ENCODE assay signal across 14 cellular contexts in genomic region chr1:109705411-109705810, GRCh38. TPM values are rescaled to one million over a fixed set of nuclear protein-coding genes. Genes with fewer than 3 reads are reported as not detected.
DNase-seq lines count a peak whose midpoint lies in the region; ATAC-seq and TF ChIP-seq lines count a peak whose summit lies in the region.
"Had no signal": no experiment of that assay in that cellular context is flagged by ENCODE, and none has a peak within 500 bp of the region (broad histone marks: within the 10 kb centered on the region; RNA-seq: fewer than 3 reads in every experiment).

No MANE protein-coding gene starts in this region.

- 51% methylated on average over 3 of the region's 4 CpGs; no CpG with 5 or more reads in 1 of the 2 experiments for WGBS in IMR-90 (ENCODE audit: extremely low coverage in 2 of 2, insufficient read length in 1 of 2), 2 experiments

- no peak overlapping the region for H3K4me2 ChIP-seq in IMR-90 (ENCODE audit: low read depth, low read length)

- ATAC-seq in IMR-90 (ENCODE audit: low read depth) (no peak), left lung (peak; percentile 30)

- H2AK9ac ChIP-seq in IMR-90 (replicated peaks; ENCODE audit: low read depth, low read length, poor library complexity), result no peak overlapping the region

- H4K5ac ChIP-seq in IMR-90 (ENCODE audit: low read depth, low read length), result no peak overlapping the region

- no peak for TF ChIP-seq CTCF in IMR-90 (conservative IDR thresholded peaks at IDR 0.05; ENCODE audit: low read depth, low read length)
- TF ChIP-seq CTCF in left lung (IDR thresholded peaks at IDR 0.05), result no peak

- in situ Hi-C loops in IMR-90 (cut with MboI; ENCODE audit: low sequenced_read_pairs), result no loop called here

- H3K36me3 Mint-ChIP-seq in CD8-positive, alpha-beta memory T cell, result peaks cover 0 to 15% (median 10%) of the 10 kb centered on the region in 3 donors

- dilution Hi-C loops in IMR-90 (cut with HindIII; ENCODE audit: low sequenced_read_pairs, unreplicated experiment), result no loop called here

- no peak for TF ChIP-seq RAD21 in IMR-90 (IDR thresholded peaks at IDR 0.05; ENCODE audit: low read length)

- H3K4ac ChIP-seq in IMR-90 (ENCODE audit: low read depth, low read length), result no peak overlapping the region

- H2BK15ac ChIP-seq in IMR-90 (ENCODE audit: low read depth, low read length), result no peak overlapping the region

- no peak overlapping the region for H3K27ac ChIP-seq in IMR-90 (ENCODE audit: insufficient read depth, low read length)
- no peak overlapping the region for H3K27ac ChIP-seq in left lung
- no peak overlapping the region for H3K27ac ChIP-seq in CD8-positive, alpha-beta memory T cell (ENCODE audit: low read depth, low read length)
- H3K27ac ChIP-seq: C4-2B had no signal

- H4K91ac ChIP-seq in IMR-90 (ENCODE audit: insufficient read depth, low read depth, low read length), result no peak overlapping the region

- no peak overlapping the region for H3K18ac ChIP-seq in IMR-90 (ENCODE audit: low read depth, low read length)

- POLR2A ChIA-PET in IMR-90 (lab: Charles Lee; ENCODE audit: unreplicated experiment), result no interaction called here
- POLR2A ChIA-PET in CD8-positive, alpha-beta memory T cell (lab: Charles Lee), result no interaction called here

- H3K27me3 ChIP-seq in IMR-90 (ENCODE audit: control insufficient read depth, insufficient read depth, low read length), result no peaks in the 10 kb centered on the region; the same call in 1 of the 2 replicates
- no peaks in the 10 kb centered on the region for H3K27me3 ChIP-seq in left lung
- no peaks in the 10 kb centered on the region for H3K27me3 ChIP-seq in CD8-positive, alpha-beta memory T cell (ENCODE audit: insufficient read depth, low read length, poor library complexity, severe bottlenecking)

- H3K79me1 ChIP-seq in IMR-90 (ENCODE audit: low read depth in 1 of 2, low read length in 2 of 2), result no peaks in the 10 kb centered on the region

- intact Hi-C loops in IMR-90 (cut with micrococcal nuclease), result no loop called here
- intact Hi-C loops in left lung (cut with DNase I), result no loop called here

- H3K56ac ChIP-seq in IMR-90 (ENCODE audit: extremely low read depth, insufficient read depth, low read length), result no peak overlapping the region

- H2BK5ac ChIP-seq in IMR-90 (ENCODE audit: low read depth, low read length, poor library complexity, severe bottlenecking), result no peak overlapping the region

- H3K9me3 Mint-ChIP-seq in CD8-positive, alpha-beta memory T cell, result peaks cover 13 to 34% (median 28%) of the 10 kb centered on the region in 5 donors

- CTCF ChIA-PET in IMR-90 (lab: Yijun Ruan, JAX), result no interaction called here
- CTCF ChIA-PET in CD8-positive, alpha-beta memory T cell (lab: Charles Lee), result no interaction called here

- no peak overlapping the region for H2BK120ac ChIP-seq in IMR-90 (ENCODE audit: low read depth, low read length)

- H3K9me3 ChIP-seq in IMR-90 (ENCODE audit: control insufficient read depth, insufficient read depth, low read length), result peaks cover 12% of the 10 kb centered on the region
- H3K9me3 ChIP-seq in left lung, result peaks cover 0 to 22% of the 10 kb centered on the region in 2 donors
- no peaks in the 10 kb centered on the region for H3K9me3 ChIP-seq in CD8-positive, alpha-beta memory T cell (ENCODE audit: low read length)

- H4K8ac ChIP-seq in IMR-90 (ENCODE audit: low read depth in 2 of 2, low read length in 2 of 2), result no peak overlapping the region

- no peak overlapping the region for H2AK5ac ChIP-seq in IMR-90 (ENCODE audit: low read depth, low read length)

- H3K27ac Mint-ChIP-seq in CD8-positive, alpha-beta memory T cell, result no peak overlapping the region

- TF ChIP-seq POLR2A in IMR-90 (IDR thresholded peaks at IDR 0.05; ENCODE audit: low read depth, low read length), result no peak

- H3K14ac ChIP-seq in IMR-90 (replicated peaks; ENCODE audit: low read depth, low read length), result no peak overlapping the region

- peaks cover 10 to 29% of the 10 kb centered on the region in 2 donors for H3K27me3 Mint-ChIP-seq in CD8-positive, alpha-beta memory T cell

- no peaks in the 10 kb centered on the region for H4K20me1 ChIP-seq in IMR-90 (ENCODE audit: insufficient read depth, low read length)

- no peaks in the 10 kb centered on the region for H3K36me3 ChIP-seq in IMR-90 (ENCODE audit: control insufficient read depth, insufficient read depth, low read length)
- H3K36me3 ChIP-seq in left lung, result no peaks in the 10 kb centered on the region
- no peaks in the 10 kb centered on the region for H3K36me3 ChIP-seq in CD8-positive, alpha-beta memory T cell (ENCODE audit: insufficient read depth, low read length)

- H2AFZ ChIP-seq in IMR-90 (replicated peaks; ENCODE audit: low read length, poor library complexity), result no peak overlapping the region

- no peaks in the 10 kb centered on the region for H3K9me1 ChIP-seq in IMR-90 (ENCODE audit: insufficient read depth, low read length)

- H3K4me3 ChIP-seq in IMR-90 (ENCODE audit: insufficient read depth, low read depth, low read length) (no peak overlapping the region), left lung (no peak overlapping the region)
- H3K4me3 ChIP-seq in CD8-positive, alpha-beta memory T cell (ENCODE audit: low read length), result no peak overlapping the region

- no peak overlapping the region for H3K9ac ChIP-seq in IMR-90 (ENCODE audit: low read depth, low read length)

- no TSS peak for BruUV-seq in IMR-90 (replicated peaks; lab: Mats Ljungman, UMichigan)

- no peaks in the 10 kb centered on the region for H3K4me1 ChIP-seq in IMR-90 (ENCODE audit: control insufficient read depth, insufficient read depth, low read length)
- no peaks in the 10 kb centered on the region for H3K4me1 ChIP-seq in left lung
- no peaks in the 10 kb centered on the region for H3K4me1 ChIP-seq in CD8-positive, alpha-beta memory T cell (ENCODE audit: insufficient read depth, low read length)

- H2BK20ac ChIP-seq in IMR-90 (ENCODE audit: low read depth, low read length), result no peak overlapping the region

- DNase-seq in Ammon's horn (ENCODE audit: low spot score), result peak; percentile 0
- DNase-seq in IMR-90, result peak; percentile 0
- no peak for DNase-seq in left lung
- no peak for DNase-seq in CD8-positive, alpha-beta memory T cell
- no peak for DNase-seq in HT-29 (ENCODE audit: low spot score)
- DNase-seq: EL, NCI-H1105 treated with DMSO at 0.1 percent for 48 hours, NCI-H1694 treated with DMSO at 0.1 percent for 48 hours, NCI-H2107, NCI-H2227 treated with DMSO at 0.1 percent for 48 hours, NCI-H524, SHP77 treated with DMSO at 0.1 percent for 48 hours had no signal

- no peak overlapping the region for H3K4me3 Mint-ChIP-seq in CD8-positive, alpha-beta memory T cell

- no peak overlapping the region for H3K23ac ChIP-seq in IMR-90 (ENCODE audit: low read depth, low read length)

- no peaks in the 10 kb centered on the region for H3K4me1 Mint-ChIP-seq in CD8-positive, alpha-beta memory T cell

TF ChIP-seq in IMR-90, 13 proteins besides CTCF, POLR2A, EP300 and RAD21 (continues in another document):
- no peak for TF ChIP-seq ELK1 (IDR thresholded peaks at IDR 0.05; ENCODE audit: borderline replicate concordance, low read depth, low read length)

RNA-seq across cellular contexts. Expression of gene GSTM5, which starts 6.6 kb away (rescaled TPM):
- total RNA-seq in IMR-90 (2012; rRNA removed) (0.28 and 0.36 TPM in 2 replicates), left lung (10 to 100 TPM in 1 of 2 donors, 1 to 10 TPM in 1; 8.4 to 11.6 TPM)
- polyA plus RNA-seq in IMR-90 (2012; rRNA removed), result 1.2 TPM in 2 replicates
- polyA plus RNA-seq in IMR-90 (2012; cell fraction: cytosol; rRNA removed), result 0.36 and 0.85 TPM in 2 replicates
- polyA plus RNA-seq in IMR-90 (2012; cell fraction: nucleus; rRNA removed; ENCODE audit: low replicate concordance), result 0.50 and 2.1 TPM in 2 replicates
- total RNA-seq in CD8-positive, alpha-beta memory T cell, result not detected
- polyA plus RNA-seq in CD8-positive, alpha-beta memory T cell, result not detected
- total RNA-seq in HT-29 (2014; rRNA removed; shearing (Covaris generic)), result not detected in 2 replicates
- total RNA-seq: LHCN-M2 had no signal

RNA-seq across cellular contexts. Expression of gene GSTM1, which starts 17.8 kb away (rescaled TPM):
- total RNA-seq in IMR-90 (2012; rRNA removed) (not detected in 2 replicates), left lung (10 to 100 TPM in 1 of 2 donors, not detected in 1; 24.9 TPM)
- polyA plus RNA-seq in IMR-90 (2012; rRNA removed), result not detected in 2 replicates
- not detected in 2 replicates for polyA plus RNA-seq in IMR-90 (2012; cell fraction: cytosol; rRNA removed)
- 0.24 TPM in 1 of 2 replicates, not detected in the other for polyA plus RNA-seq in IMR-90 (2012; cell fraction: nucleus; rRNA removed; ENCODE audit: low replicate concordance)
- total RNA-seq in CD8-positive, alpha-beta memory T cell, result not detected
- not detected for polyA plus RNA-seq in CD8-positive, alpha-beta memory T cell
- not detected in 2 replicates for total RNA-seq in HT-29 (2014; rRNA removed; shearing (Covaris generic))

RNA-seq across cellular contexts. Expression of gene GSTM3, which starts 35.4 kb away (rescaled TPM):
- total RNA-seq in IMR-90 (2012; rRNA removed) (101 and 131 TPM in 2 replicates), left lung (10 to 100 TPM; 13.8 to 30.9 TPM)
- polyA plus RNA-seq in IMR-90 (2012; rRNA removed), result 97.4 and 102 TPM in 2 replicates
- polyA plus RNA-seq in IMR-90 (2012; cell fraction: cytosol; rRNA removed), result 69.1 and 108 TPM in 2 replicates
- 19.5 and 60.7 TPM in 2 replicates for polyA plus RNA-seq in IMR-90 (2012; cell fraction: nucleus; rRNA removed; ENCODE audit: low replicate concordance)
- 1 to 10 TPM; 7.2 to 7.5 TPM for total RNA-seq in CD8-positive, alpha-beta memory T cell
- 23.1 TPM for polyA plus RNA-seq in CD8-positive, alpha-beta memory T cell
- total RNA-seq in HT-29 (2014; rRNA removed; shearing (Covaris generic)), result not detected in 2 replicates

RNA-seq across cellular contexts. Expression of gene GSTM2, which starts 37.6 kb away (rescaled TPM):
- total RNA-seq in IMR-90 (2012; rRNA removed), result 6.9 and 10.2 TPM in 2 replicates
- polyA plus RNA-seq in IMR-90 (2012; rRNA removed), result 85.5 and 93.9 TPM in 2 replicates
- 35.3 and 55.1 TPM in 2 replicates for polyA plus RNA-seq in IMR-90 (2012; cell fraction: cytosol; rRNA removed)
- polyA plus RNA-seq in IMR-90 (2012; cell fraction: nucleus; rRNA removed; ENCODE audit: low replicate concordance), result 360 and 610 TPM in 2 replicates
- 10 to 100 TPM; 25.4 to 28.3 TPM for total RNA-seq in left lung
- total RNA-seq in CD8-positive, alpha-beta memory T cell, result 1 to 10 TPM; 2.7 to 3.1 TPM
- polyA plus RNA-seq in CD8-positive, alpha-beta memory T cell, result 2.6 TPM
- not detected in 2 replicates for total RNA-seq in HT-29 (2014; rRNA removed; shearing (Covaris generic))

RNA-seq across cellular contexts. Expression of gene GSTM4, which starts 49.5 kb away (rescaled TPM):
- total RNA-seq in IMR-90 (2012; rRNA removed), result 6.4 and 10.4 TPM in 2 replicates
- polyA plus RNA-seq in IMR-90 (2012; rRNA removed), result 37.8 and 42.2 TPM in 2 replicates
- 29.1 and 38.2 TPM in 2 replicates for polyA plus RNA-seq in IMR-90 (2012; cell fraction: cytosol; rRNA removed)
- 28.6 and 35.6 TPM in 2 replicates for polyA plus RNA-seq in IMR-90 (2012; cell fraction: nucleus; rRNA removed; ENCODE audit: low replicate concordance)
- 10 to 100 TPM; 20.2 to 22.2 TPM for total RNA-seq in left lung
- total RNA-seq in CD8-positive, alpha-beta memory T cell, result 1 to 10 TPM; 1.6 to 2.7 TPM
- polyA plus RNA-seq in CD8-positive, alpha-beta memory T cell, result 4.4 TPM
- 2.5 and 4.5 TPM in 2 replicates for total RNA-seq in HT-29 (2014; rRNA removed; shearing (Covaris generic))

Comparison
In these comparisons a context has a peak if more than half of its experiments do, and no peak if none do; other contexts are left out.
1. DNase-seq: peak in Ammon's horn (single experiment) and IMR-90 (single experiment); none in left lung (0 of 2), CD8-positive, alpha-beta memory T cell (0 of 5) and HT-29 (single experiment).